Comparison of ENCODE assay signal across 1 cellular context in the genomic region with DNA sequence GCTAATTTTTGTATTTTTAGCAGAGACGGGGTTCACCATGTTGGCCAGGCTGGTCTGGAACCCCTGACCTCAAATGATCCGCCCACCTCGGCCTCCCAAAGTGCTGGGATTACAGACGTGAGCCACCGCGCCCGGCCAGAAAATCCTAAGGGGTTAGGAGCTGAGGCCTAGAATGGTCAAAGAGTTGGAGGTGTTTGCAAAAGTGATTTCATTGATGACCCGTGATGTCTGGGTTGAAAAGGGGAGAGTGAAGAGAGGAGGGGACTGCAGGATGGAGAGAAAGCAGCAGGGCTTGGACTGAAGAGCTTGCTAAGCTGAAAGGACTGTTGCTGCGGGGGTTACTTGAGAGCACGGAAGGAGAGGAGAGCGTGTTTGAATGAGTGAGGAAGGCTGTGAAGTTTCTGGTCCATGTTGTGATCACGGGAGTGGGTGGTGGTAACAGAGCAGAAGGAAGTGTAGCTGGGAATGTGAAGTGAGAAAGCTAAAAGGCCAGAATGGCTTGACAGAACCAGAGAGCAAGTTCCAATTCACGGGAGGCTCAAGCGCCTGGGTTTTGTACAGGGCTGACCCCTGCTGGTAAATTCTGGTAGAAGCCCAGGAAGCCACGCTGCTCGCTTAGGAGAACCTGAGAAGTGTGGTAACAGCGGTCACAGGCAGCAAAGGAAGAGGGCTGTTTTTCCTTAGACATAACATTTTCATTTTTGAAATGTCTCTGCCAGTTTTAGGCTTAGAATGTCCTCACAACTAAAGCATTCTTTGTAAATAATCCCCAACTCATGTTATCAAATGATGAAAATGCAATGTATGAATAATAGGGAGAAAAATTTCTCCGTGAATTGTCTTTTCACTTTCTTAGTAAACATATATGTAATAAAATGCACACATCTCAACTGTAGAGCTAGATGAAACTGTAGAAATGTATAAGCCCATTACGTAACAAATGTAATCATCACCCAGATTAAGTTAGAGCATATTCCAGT.
TF ChIP-seq lines count a peak whose summit lies in the region.

No MANE protein-coding gene starts in this region.

TF ChIP-seq in GM23338, 12 proteins besides CTCF, POLR2A, EP300 and RAD21 (continued from another document):
- TF ChIP-seq, protein P1, sequence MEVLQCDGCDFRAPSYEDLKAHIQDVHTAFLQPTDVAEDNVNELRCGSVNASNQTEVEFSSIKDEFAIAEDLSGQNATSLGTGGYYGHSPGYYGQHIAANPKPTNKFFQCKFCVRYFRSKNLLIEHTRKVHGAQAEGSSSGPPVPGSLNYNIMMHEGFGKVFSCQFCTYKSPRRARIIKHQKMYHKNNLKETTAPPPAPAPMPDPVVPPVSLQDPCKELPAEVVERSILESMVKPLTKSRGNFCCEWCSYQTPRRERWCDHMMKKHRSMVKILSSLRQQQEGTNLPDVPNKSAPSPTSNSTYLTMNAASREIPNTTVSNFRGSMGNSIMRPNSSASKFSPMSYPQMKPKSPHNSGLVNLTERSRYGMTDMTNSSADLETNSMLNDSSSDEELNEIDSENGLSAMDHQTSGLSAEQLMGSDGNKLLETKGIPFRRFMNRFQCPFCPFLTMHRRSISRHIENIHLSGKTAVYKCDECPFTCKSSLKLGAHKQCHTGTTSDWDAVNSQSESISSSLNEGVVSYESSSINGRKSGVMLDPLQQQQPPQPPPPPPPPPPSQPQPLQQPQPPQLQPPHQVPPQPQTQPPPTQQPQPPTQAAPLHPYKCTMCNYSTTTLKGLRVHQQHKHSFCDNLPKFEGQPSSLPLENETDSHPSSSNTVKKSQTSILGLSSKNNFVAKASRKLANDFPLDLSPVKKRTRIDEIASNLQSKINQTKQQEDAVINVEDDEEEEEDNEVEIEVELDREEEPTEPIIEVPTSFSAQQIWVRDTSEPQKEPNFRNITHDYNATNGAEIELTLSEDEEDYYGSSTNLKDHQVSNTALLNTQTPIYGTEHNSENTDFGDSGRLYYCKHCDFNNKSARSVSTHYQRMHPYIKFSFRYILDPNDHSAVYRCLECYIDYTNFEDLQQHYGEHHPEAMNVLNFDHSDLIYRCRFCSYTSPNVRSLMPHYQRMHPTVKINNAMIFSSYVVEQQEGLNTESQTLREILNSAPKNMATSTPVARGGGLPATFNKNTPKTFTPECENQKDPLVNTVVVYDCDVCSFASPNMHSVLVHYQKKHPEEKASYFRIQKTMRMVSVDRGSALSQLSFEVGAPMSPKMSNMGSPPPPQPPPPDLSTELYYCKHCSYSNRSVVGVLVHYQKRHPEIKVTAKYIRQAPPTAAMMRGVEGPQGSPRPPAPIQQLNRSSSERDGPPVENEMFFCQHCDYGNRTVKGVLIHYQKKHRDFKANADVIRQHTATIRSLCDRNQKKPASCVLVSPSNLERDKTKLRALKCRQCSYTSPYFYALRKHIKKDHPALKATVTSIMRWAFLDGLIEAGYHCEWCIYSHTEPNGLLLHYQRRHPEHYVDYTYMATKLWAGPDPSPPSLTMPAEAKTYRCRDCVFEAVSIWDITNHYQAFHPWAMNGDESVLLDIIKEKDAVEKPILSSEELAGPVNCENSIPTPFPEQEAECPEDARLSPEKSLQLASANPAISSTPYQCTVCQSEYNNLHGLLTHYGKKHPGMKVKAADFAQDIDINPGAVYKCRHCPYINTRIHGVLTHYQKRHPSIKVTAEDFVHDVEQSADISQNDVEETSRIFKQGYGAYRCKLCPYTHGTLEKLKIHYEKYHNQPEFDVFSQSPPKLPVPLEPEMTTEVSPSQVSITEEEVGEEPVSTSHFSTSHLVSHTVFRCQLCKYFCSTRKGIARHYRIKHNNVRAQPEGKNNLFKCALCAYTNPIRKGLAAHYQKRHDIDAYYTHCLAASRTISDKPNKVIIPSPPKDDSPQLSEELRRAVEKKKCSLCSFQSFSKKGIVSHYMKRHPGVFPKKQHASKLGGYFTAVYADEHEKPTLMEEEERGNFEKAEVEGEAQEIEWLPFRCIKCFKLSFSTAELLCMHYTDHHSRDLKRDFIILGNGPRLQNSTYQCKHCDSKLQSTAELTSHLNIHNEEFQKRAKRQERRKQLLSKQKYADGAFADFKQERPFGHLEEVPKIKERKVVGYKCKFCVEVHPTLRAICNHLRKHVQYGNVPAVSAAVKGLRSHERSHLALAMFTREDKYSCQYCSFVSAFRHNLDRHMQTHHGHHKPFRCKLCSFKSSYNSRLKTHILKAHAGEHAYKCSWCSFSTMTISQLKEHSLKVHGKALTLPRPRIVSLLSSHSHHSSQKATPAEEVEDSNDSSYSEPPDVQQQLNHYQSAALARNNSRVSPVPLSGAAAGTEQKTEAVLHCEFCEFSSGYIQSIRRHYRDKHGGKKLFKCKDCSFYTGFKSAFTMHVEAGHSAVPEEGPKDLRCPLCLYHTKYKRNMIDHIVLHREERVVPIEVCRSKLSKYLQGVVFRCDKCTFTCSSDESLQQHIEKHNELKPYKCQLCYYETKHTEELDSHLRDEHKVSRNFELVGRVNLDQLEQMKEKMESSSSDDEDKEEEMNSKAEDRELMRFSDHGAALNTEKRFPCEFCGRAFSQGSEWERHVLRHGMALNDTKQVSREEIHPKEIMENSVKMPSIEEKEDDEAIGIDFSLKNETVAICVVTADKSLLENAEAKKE (CRISPR knock-in tag; IDR thresholded peaks at IDR 0.05) = no peak
- TF ChIP-seq ZNF114 (CRISPR knock-in tag; IDR thresholded peaks at IDR 0.05) = no peak
- TF ChIP-seq CREB1 (CRISPR knock-in tag; IDR thresholded peaks at IDR 0.05; ENCODE audit: low read depth) = no peak
